In genomic region chr11:117175104-117175503, GRCh38 we compare ENCODE assay signal across 16 cellular contexts. TPM values are rescaled to one million over a fixed set of nuclear protein-coding genes. Genes with fewer than 3 reads are reported as not detected.
DNase-seq lines count a peak whose midpoint lies in the region; ATAC-seq and TF ChIP-seq lines count a peak whose summit lies in the region.
"Had no signal": no experiment of that assay in that cellular context is flagged by ENCODE, and none has a peak within 500 bp of the region (broad histone marks: within the 10 kb centered on the region; RNA-seq: fewer than 3 reads in every experiment).

No MANE protein-coding gene starts in this region.

- H3K27ac ChIP-seq in C4-2B (peak overlapping the region; percentile 78), testis (no peak overlapping the region)
- H3K27ac ChIP-seq: BLaER1, pancreas had no signal

- H3K4me3 Mint-ChIP-seq in activated CD4-positive, alpha-beta T cell treated with anti-CD3 and anti-CD28 coated beads for 36 hours: no peak overlapping the region
- H3K4me3 Mint-ChIP-seq: mesothelial cell of epicardium; stimulated activated memory B cell treated with anti-CD40 and anti-IgM and Interleukin-4, amounts not matched to agents 10 μg/mL and 1 μg/mL and 100 μg/mL, for 72 hours had no signal

- no peak overlapping the region for H3K27ac Mint-ChIP-seq in activated CD4-positive, alpha-beta T cell treated with anti-CD3 and anti-CD28 coated beads for 36 hours
- H3K27ac Mint-ChIP-seq: mesothelial cell of epicardium; stimulated activated memory B cell treated with anti-CD40 and anti-IgM and Interleukin-4, amounts not matched to agents 10 μg/mL and 1 μg/mL and 100 μg/mL, for 72 hours had no signal

- intact Hi-C loops in head of caudate nucleus (cut with DNase I) (no loop called here), testis (cut with DNase I; ENCODE audit: low total_unique reads) (no loop called here)
- intact Hi-C loops in activated CD4-positive, alpha-beta T cell treated with anti-CD3 and anti-CD28 coated beads for 36 hours (cut with DNase I, micrococcal nuclease): loop anchor here in 1 of 2 experiments (10.0 kb wide), 1 partner anchor 150 kb away; the partner anchor contains the start of gene CEP164

- POLR2A ChIA-PET in activated CD4-positive, alpha-beta T cell treated with anti-CD3 and anti-CD28 coated beads for 36 hours (lab: Charles Lee): interaction anchor here (0.6 to 0.9 kb wide), 3 partner anchors 10 to 52 kb away, joined by 3 to 5 read pairs (median 5); no protein-coding TSS in a partner anchor

- H3K36me3 Mint-ChIP-seq in activated CD4-positive, alpha-beta T cell treated with anti-CD3 and anti-CD28 coated beads for 36 hours (ENCODE audit: low read depth): peaks cover 6% of the 10 kb centered on the region
- H3K36me3 Mint-ChIP-seq: mesothelial cell of epicardium; stimulated activated memory B cell treated with anti-CD40 and anti-IgM and Interleukin-4, amounts not matched to agents 10 μg/mL and 1 μg/mL and 100 μg/mL, for 72 hours had no signal

- H3K27me3 Mint-ChIP-seq in activated CD4-positive, alpha-beta T cell treated with anti-CD3 and anti-CD28 coated beads for 36 hours: no peaks in the 10 kb centered on the region
- H3K27me3 Mint-ChIP-seq: stimulated activated memory B cell treated with anti-CD40 and anti-IgM and Interleukin-4, amounts not matched to agents 10 μg/mL and 1 μg/mL and 100 μg/mL, for 72 hours had no signal

- WGBS in testis, 2 donors: 48 to 76% methylated on average over 7 of the region's 7 CpGs

- DNase-seq in RPMI7951 (ENCODE audit: low read depth) (peak; percentile 25), head of caudate nucleus (peak in 25 of 42 donors; percentile 21 to 73 (median 50)), pons (ENCODE audit: low spot score) (peak; percentile 94), testis (no peak), KG1 (lab: John Stamatoyannopoulos, UW) (no peak)
- DNase-seq in activated CD4-positive, alpha-beta T cell treated with anti-CD3 and anti-CD28 coated beads for 36 hours: no peak
- DNase-seq: activated effector memory CD4-positive, alpha-beta T cell treated with anti-CD3 and anti-CD28 coated beads, Interleukin-2, amount 50 U/mL, for 16 hours; aorta; DMS79 treated with DMSO at 0.1 percent for 48 hours; NCI-H446; pancreas; small intestine had no signal

- peaks cover 30% of the 10 kb centered on the region for H3K4me1 Mint-ChIP-seq in activated CD4-positive, alpha-beta T cell treated with anti-CD3 and anti-CD28 coated beads for 36 hours

- no peaks in the 10 kb centered on the region for H3K36me3 ChIP-seq in testis (ENCODE audit: low read depth, missing control alignments)
- H3K36me3 ChIP-seq: pancreas had no signal

- no peaks in the 10 kb centered on the region for H3K9me3 ChIP-seq in testis
- H3K9me3 ChIP-seq: BLaER1, pancreas had no signal

- no peak for TF ChIP-seq POLR2A in testis (IDR thresholded peaks at IDR 0.05)

- CTCF ChIA-PET in activated CD4-positive, alpha-beta T cell treated with anti-CD3 and anti-CD28 coated beads for 36 hours (lab: Charles Lee): interaction anchor here (1.0 to 1.7 kb wide), 2 partner anchors 9 to 31 kb away, joined by 3 to 4 read pairs; no protein-coding TSS in a partner anchor

- peaks cover 30% of the 10 kb centered on the region for H3K4me1 ChIP-seq in testis

- ATAC-seq in activated CD4-positive, alpha-beta T cell treated with anti-CD3 and anti-CD28 coated beads for 36 hours: no peak
- ATAC-seq: pancreas; stimulated activated memory B cell treated with anti-CD40 and anti-IgM and Interleukin-4, amounts not matched to agents 10 μg/mL and 1 μg/mL and 100 μg/mL, for 72 hours had no signal

- no peak overlapping the region for H3K4me3 ChIP-seq in testis
- H3K4me3 ChIP-seq: BLaER1, pancreas had no signal

- TF ChIP-seq CTCF in C4-2B (conservative IDR thresholded peaks at IDR 0.05) (no peak), testis (IDR thresholded peaks at IDR 0.05) (no peak)

- H3K27me3 ChIP-seq in testis: no peaks in the 10 kb centered on the region
- H3K27me3 ChIP-seq: BLaER1, pancreas had no signal

- no peaks in the 10 kb centered on the region for H3K9me3 Mint-ChIP-seq in activated CD4-positive, alpha-beta T cell treated with anti-CD3 and anti-CD28 coated beads for 36 hours (ENCODE audit: low read depth)
- H3K9me3 Mint-ChIP-seq: mesothelial cell of epicardium; stimulated activated memory B cell treated with anti-CD40 and anti-IgM and Interleukin-4, amounts not matched to agents 10 μg/mL and 1 μg/mL and 100 μg/mL, for 72 hours had no signal

RNA-seq across cellular contexts. Expression of gene SIDT2, which starts 3.4 kb away (rescaled TPM):
- total RNA-seq in RPMI7951 (2014; rRNA removed; shearing (Covaris generic)): 9.5 and 13.0 TPM in 2 replicates
- 10 to 100 TPM; 21.5 to 23.7 TPM for total RNA-seq in activated CD4-positive, alpha-beta T cell treated with anti-CD3 and anti-CD28 coated beads for 36 hours
- 100 to 1,000 TPM in 1 of 2 donors, 10 to 100 TPM in 1; 93.8 to 129 TPM for total RNA-seq in testis
- polyA plus RNA-seq in testis (ENCODE audit: insufficient read depth, low read depth, low replicate concordance): 69.5 TPM

RNA-seq across cellular contexts. Expression of gene TAGLN, which starts 24.1 kb away (rescaled TPM):
- total RNA-seq in RPMI7951 (2014; rRNA removed; shearing (Covaris generic)): 319 and 359 TPM in 2 replicates
- total RNA-seq in activated CD4-positive, alpha-beta T cell treated with anti-CD3 and anti-CD28 coated beads for 36 hours: 1 to 10 TPM; 1.6 to 2.0 TPM
- total RNA-seq in testis: 100 to 1,000 TPM; 167 to 187 TPM
- 800 TPM for polyA plus RNA-seq in testis (ENCODE audit: insufficient read depth, low read depth, low replicate concordance)

RNA-seq across cellular contexts. Expression of gene PAFAH1B2, which starts 31.0 kb away (rescaled TPM):
- total RNA-seq in RPMI7951 (2014; rRNA removed; shearing (Covaris generic)): 123 and 125 TPM in 2 replicates
- total RNA-seq in activated CD4-positive, alpha-beta T cell treated with anti-CD3 and anti-CD28 coated beads for 36 hours: 10 to 100 TPM; 44.8 to 57.5 TPM
- total RNA-seq in testis: 100 to 1,000 TPM; 150 to 156 TPM
- polyA plus RNA-seq in testis (ENCODE audit: insufficient read depth, low read depth, low replicate concordance): 66.5 TPM

RNA-seq across cellular contexts. Expression of gene PCSK7, which starts 56.8 kb away (rescaled TPM):
- total RNA-seq in RPMI7951 (2014; rRNA removed; shearing (Covaris generic)): 31.4 and 33.0 TPM in 2 replicates
- 10 to 100 TPM; 95.0 to 96.2 TPM for total RNA-seq in activated CD4-positive, alpha-beta T cell treated with anti-CD3 and anti-CD28 coated beads for 36 hours
- 10 to 100 TPM; 57.7 to 66.5 TPM for total RNA-seq in testis
- polyA plus RNA-seq in testis (ENCODE audit: insufficient read depth, low read depth, low replicate concordance): 52.0 TPM

RNA-seq across cellular contexts. Expression of gene RNF214, which starts 57.4 kb away (rescaled TPM):
- total RNA-seq in RPMI7951 (2014; rRNA removed; shearing (Covaris generic)): 7.1 and 7.2 TPM in 2 replicates
- total RNA-seq in activated CD4-positive, alpha-beta T cell treated with anti-CD3 and anti-CD28 coated beads for 36 hours: 10 to 100 TPM; 19.3 to 24.6 TPM
- 10 to 100 TPM; 37.8 to 48.9 TPM for total RNA-seq in testis
- 44.9 TPM for polyA plus RNA-seq in testis (ENCODE audit: insufficient read depth, low read depth, low replicate concordance)

Comparison
In these comparisons a context has a peak if more than half of its experiments do, and no peak if none do; other contexts are left out.
1. DNase-seq: peak in RPMI7951 (single experiment), head of caudate nucleus (25 of 42) and pons (single experiment); none in activated CD4-positive, alpha-beta T cell treated with anti-CD3 and anti-CD28 coated beads for 36 hours (single experiment), testis (single experiment) and KG1 (single experiment).
2. RNA of gene TAGLN, which starts 24.1 kb away (total RNA-seq): 319 to 359 TPM in RPMI7951 and 167 to 187 TPM in testis; 1.6 to 2.0 TPM in activated CD4-positive, alpha-beta T cell treated with anti-CD3 and anti-CD28 coated beads for 36 hours; every median in the first group is over 10 times any median in the second.